Comparison of ENCODE assay signal across 15 cellular contexts in genomic region chr7:107934991-107935770, GRCh38. TPM values are rescaled to one million over a fixed set of nuclear protein-coding genes. Genes with fewer than 3 reads are reported as not detected.
A peak's percentile ranks its signal among the peaks of the same experiment; 100 is the strongest.
DNase-seq lines count a peak whose midpoint lies in the region; ATAC-seq and TF ChIP-seq lines count a peak whose summit lies in the region.
"Had no signal": no experiment of that assay in that cellular context is flagged by ENCODE, and none has a peak within 500 bp of the region (broad histone marks: within the 10 kb centered on the region; RNA-seq: fewer than 3 reads in every experiment).

No MANE protein-coding gene starts in this region.

- no peak overlapping the region for H3K4ac ChIP-seq in neuronal stem cell (ENCODE audit: low read length)

- peak overlapping the region; percentile 29 for H3K18ac ChIP-seq in neuronal stem cell (ENCODE audit: low read length)

- WGBS in HUES64, result 57% methylated on average over 7 of the region's 8 CpGs
- no CpG with 5 or more reads among the region's 8 CpGs for WGBS in neuronal stem cell (ENCODE audit: extremely low coverage in 2 of 2, insufficient read length in 2 of 2, insufficient replicate concordance in 1 of 2), 2 donors
- whole genome bisulfite sequencing in thyroid gland, 2 donors, result 81 to 94% methylated on average over 8 of the region's 8 CpGs

- H3K4me2 ChIP-seq in neuronal stem cell (ENCODE audit: insufficient read depth, low read length, poor library complexity, severe bottlenecking), result no peak overlapping the region

- no peak overlapping the region for H2AFZ ChIP-seq in neuronal stem cell (ENCODE audit: low read length)

- H3K4me3 ChIP-seq in HUES64 (ENCODE audit: low read length) (no peak overlapping the region), neuronal stem cell (ENCODE audit: low read length in 2 of 2) (no peak overlapping the region), thyroid gland (replicated peaks in 1 of 3) (no peak overlapping the region)

- H2BK5ac ChIP-seq in neuronal stem cell (ENCODE audit: low read length), result no peak overlapping the region

- H2BK15ac ChIP-seq in neuronal stem cell (ENCODE audit: low read length), result no peak overlapping the region

- no peak overlapping the region for H4K91ac ChIP-seq in neuronal stem cell (ENCODE audit: low read depth, low read length, poor library complexity)

- no peak overlapping the region for H2BK12ac ChIP-seq in neuronal stem cell (ENCODE audit: low read length)

- peaks cover 37% of the 10 kb centered on the region for H3K4me1 Mint-ChIP-seq in endothelial cell (ENCODE audit: unreplicated experiment)
- H3K4me1 Mint-ChIP-seq: activated naive CD4-positive, alpha-beta T cell treated with anti-CD3 and anti-CD28 coated beads, Interleukin-2, amount 10 ng/mL, durations not matched to agents 7 days and 5 days had no signal

- ATAC-seq in left colon, result no peak
- no peak for ATAC-seq in HG02852 (IDR thresholded peaks at IDR 0.05; ENCODE audit: unreplicated experiment)

- intact Hi-C loops in left colon (cut with DNase I, micrococcal nuclease), result loop anchor here in 1 of 2 donors (5.0 kb wide), 1 partner anchor 67 kb away; the partner anchor contains the start of gene LAMB1
- intact Hi-C loops in thyroid gland (cut with DNase I), result no loop called here

- H3K4me3 Mint-ChIP-seq in endothelial cell (ENCODE audit: unreplicated experiment), result no peak overlapping the region
- H3K4me3 Mint-ChIP-seq: activated naive CD4-positive, alpha-beta T cell treated with anti-CD3 and anti-CD28 coated beads, Interleukin-2, amount 10 ng/mL, durations not matched to agents 7 days and 5 days had no signal

- peaks cover 69% of the 10 kb centered on the region for H3K36me3 ChIP-seq in HUES64 (ENCODE audit: insufficient read depth, low read length)
- H3K36me3 ChIP-seq in neuronal stem cell (replicated peaks in 1 of 2; ENCODE audit: control insufficient read depth in 2 of 2, insufficient read depth in 2 of 2, low read length in 2 of 2), result peaks cover 9 to 73% of the 10 kb centered on the region in 2 donors
- H3K36me3 ChIP-seq in thyroid gland, result peaks cover 6 to 17% of the 10 kb centered on the region in 2 donors

- peak; percentile 37 for DNase-seq in AG20443 (ENCODE audit: low spot score)
- no peak for DNase-seq in endothelial cell (ENCODE audit: low spot score)
- no peak for DNase-seq in neuronal stem cell (ENCODE audit: low spot score)
- no peak for DNase-seq in left colon
- DNase-seq in thyroid gland, result no peak
- no peak for DNase-seq in COLO668 (lab: John Stamatoyannopoulos, UW; ENCODE audit: unreplicated experiment)
- DNase-seq: activated naive CD4-positive, alpha-beta T cell treated with anti-CD3 and anti-CD28 coated beads, Interleukin-2, amount 10 ng/mL, durations not matched to agents 7 days and 5 days; C1 segment of cervical spinal cord; MV-4-11; NCI-H510A; stimulated activated CD4-positive, alpha-beta T cell treated with anti-CD3 and anti-CD28 coated beads, Interleukin-2, amount 100 ng/mL, for 24 hours; stimulated activated naive CD4-positive, alpha-beta T cell treated with Interleukin-2 at 50 U/mL for 16 hours had no signal

- H3K9me3 ChIP-seq in HUES64 (ENCODE audit: insufficient read depth, low read depth, low read length) (no peaks in the 10 kb centered on the region), neuronal stem cell (replicated peaks in 1 of 2; ENCODE audit: control insufficient read depth in 2 of 2, insufficient read depth in 1 of 2, low read depth in 1 of 2, low read length in 2 of 2) (no peaks in the 10 kb centered on the region), thyroid gland (no peaks in the 10 kb centered on the region)
- H3K9me3 ChIP-seq: neutrophil had no signal

- H3K27ac Mint-ChIP-seq in endothelial cell (ENCODE audit: unreplicated experiment), result peak overlapping the region; percentile 77
- H3K27ac Mint-ChIP-seq: activated naive CD4-positive, alpha-beta T cell treated with anti-CD3 and anti-CD28 coated beads, Interleukin-2, amount 10 ng/mL, durations not matched to agents 7 days and 5 days had no signal

- H3K27ac ChIP-seq in HUES64 (ENCODE audit: low read depth, low read length), result peak overlapping the region; percentile 91; the same call in 1 of the 2 replicates
- H3K27ac ChIP-seq in neuronal stem cell (replicated peaks; ENCODE audit: low read length), result no peak overlapping the region
- H3K27ac ChIP-seq in thyroid gland, result no peak overlapping the region

- no peak overlapping the region for H2AK5ac ChIP-seq in neuronal stem cell (ENCODE audit: low read depth, low read length)

- H3K36me3 Mint-ChIP-seq in endothelial cell (ENCODE audit: low read depth, unreplicated experiment), result peaks cover 58% of the 10 kb centered on the region

- H3K4me1 ChIP-seq in HUES64 (ENCODE audit: insufficient read depth, low read length) (peaks cover 73% of the 10 kb centered on the region), neuronal stem cell (ENCODE audit: control insufficient read depth in 2 of 2, insufficient read depth in 1 of 2, low read depth in 1 of 2, low read length in 2 of 2) (peaks cover 16 to 20% of the 10 kb centered on the region in 2 donors), thyroid gland (peaks cover 0 to 14% of the 10 kb centered on the region in 2 donors)

- H3K27me3 ChIP-seq in HUES64 (ENCODE audit: insufficient read depth, low read length) (no peaks in the 10 kb centered on the region), neuronal stem cell (ENCODE audit: control insufficient read depth in 3 of 3, insufficient read depth in 3 of 3, low read depth in 1 of 3, low read length in 3 of 3) (no peaks in the 10 kb centered on the region), thyroid gland (no peaks in the 10 kb centered on the region)
- H3K27me3 ChIP-seq: neutrophil had no signal

- no peak overlapping the region for H4K8ac ChIP-seq in neuronal stem cell (ENCODE audit: low read depth, low read length)

- H3K23ac ChIP-seq in neuronal stem cell (ENCODE audit: low read depth, low read length, poor library complexity), result no peak overlapping the region

- H3K14ac ChIP-seq in neuronal stem cell (ENCODE audit: low read length), result no peak overlapping the region

- H3K9ac ChIP-seq in HUES64 (ENCODE audit: low read depth, low read length) (no peak overlapping the region), neuronal stem cell (ENCODE audit: low read depth, low read length, poor library complexity) (no peak overlapping the region)

- TF ChIP-seq CTCF in endothelial cell (IDR thresholded peaks at IDR 0.05; ENCODE audit: unreplicated experiment), result no peak
- no peak for TF ChIP-seq CTCF in thyroid gland (IDR thresholded peaks at IDR 0.05)

- no peaks in the 10 kb centered on the region for H3K9me3 Mint-ChIP-seq in endothelial cell (ENCODE audit: unreplicated experiment)
- H3K9me3 Mint-ChIP-seq: activated naive CD4-positive, alpha-beta T cell treated with anti-CD3 and anti-CD28 coated beads, Interleukin-2, amount 10 ng/mL, durations not matched to agents 7 days and 5 days had no signal

- no peak overlapping the region for H2BK120ac ChIP-seq in neuronal stem cell (ENCODE audit: low read depth, low read length)

- peaks cover 2% of the 10 kb centered on the region for H3K79me1 ChIP-seq in neuronal stem cell (ENCODE audit: low read depth, low read length)

- H3K27me3 Mint-ChIP-seq in endothelial cell (ENCODE audit: unreplicated experiment), result no peaks in the 10 kb centered on the region
- H3K27me3 Mint-ChIP-seq: activated naive CD4-positive, alpha-beta T cell treated with anti-CD3 and anti-CD28 coated beads, Interleukin-2, amount 10 ng/mL, durations not matched to agents 7 days and 5 days had no signal

- TF ChIP-seq POLR2A in thyroid gland (IDR thresholded peaks at IDR 0.05), result no peak

RNA-seq across cellular contexts. Expression of gene DLD, which starts 44.2 kb away (rescaled TPM):
- polyA plus RNA-seq in HUES64 (2013, experiment 1 of 2), result 82.5 TPM
- 83.8 TPM for polyA plus RNA-seq in HUES64 (2013, experiment 2 of 2)
- total RNA-seq in endothelial cell (ENCODE audit: unreplicated experiment) (89.9 TPM), left colon (100 to 1,000 TPM; 129 to 139 TPM), thyroid gland (100 to 1,000 TPM; 108 to 343 (median 213) TPM)
- 92.1 TPM for polyA plus RNA-seq in neuronal stem cell (2013, experiment 1 of 2)
- polyA plus RNA-seq in neuronal stem cell (2013, experiment 2 of 2), result 90.9 TPM
